ENCODE assay signal across 18 cellular contexts in genomic region chr11:122676638-122677037, GRCh38. TPM values are rescaled to one million over a fixed set of nuclear protein-coding genes. Genes with fewer than 3 reads are reported as not detected.
A peak's percentile ranks its signal among the peaks of the same experiment; 100 is the strongest.
DNase-seq lines count a peak whose midpoint lies in the region; ATAC-seq and TF ChIP-seq lines count a peak whose summit lies in the region.
"Had no signal": no experiment of that assay in that cellular context is flagged by ENCODE, and none has a peak within 500 bp of the region (broad histone marks: within the 10 kb centered on the region; RNA-seq: fewer than 3 reads in every experiment).

No MANE protein-coding gene starts in this region.

- H4K20me1 ChIP-seq in smooth muscle cell (ENCODE audit: low read depth), result peaks cover 24% of the 10 kb centered on the region

- peak; percentile 84 for ATAC-seq in RWPE2 (ENCODE audit: low read depth)
- ATAC-seq in HG02798 (IDR thresholded peaks at IDR 0.05; ENCODE audit: poor library complexity, unreplicated experiment), result no peak
- no peak for ATAC-seq in GM21367 (IDR thresholded peaks at IDR 0.05; ENCODE audit: unreplicated experiment)
- ATAC-seq: sciatic nerve, SK-N-SH treated with all-trans-retinoic acid at 6 μM for 48 hours had no signal

- POLR2A ChIA-PET in MCF 10A (lab: Yijun Ruan, JAX), result no interaction called here

- peaks cover 55% of the 10 kb centered on the region for H3K4me1 Mint-ChIP-seq in activated naive CD4-positive, alpha-beta T cell treated with anti-CD3 and anti-CD28 coated beads for 36 hours (ENCODE audit: low read depth)
- peaks cover 6% of the 10 kb centered on the region for H3K4me1 Mint-ChIP-seq in MCF 10A (ENCODE audit: insufficient read depth, unreplicated experiment)

- CTCF ChIA-PET in activated naive CD4-positive, alpha-beta T cell treated with anti-CD3 and anti-CD28 coated beads for 36 hours (lab: Charles Lee), result no interaction called here
- CTCF ChIA-PET in MCF 10A (lab: Yijun Ruan, JAX), result no interaction called here

- intact Hi-C loops in activated naive CD4-positive, alpha-beta T cell treated with anti-CD3 and anti-CD28 coated beads for 36 hours (cut with micrococcal nuclease), result loop anchor here (5.0 kb wide), 2 partner anchors 386 to 1214 kb away; partner anchors contain the start of gene HSPA8
- intact Hi-C loops in MCF 10A (cut with micrococcal nuclease), result no loop called here

- H3K9me3 Mint-ChIP-seq in activated naive CD4-positive, alpha-beta T cell treated with anti-CD3 and anti-CD28 coated beads for 36 hours, result no peaks in the 10 kb centered on the region
- H3K9me3 Mint-ChIP-seq in MCF 10A (ENCODE audit: unreplicated experiment), result no peaks in the 10 kb centered on the region

- peaks cover 7% of the 10 kb centered on the region for H3F3A ChIP-seq in smooth muscle cell (ENCODE audit: low read depth)

- H3K79me2 ChIP-seq in smooth muscle cell (ENCODE audit: low read depth), result peaks cover 30% of the 10 kb centered on the region

- H3K27me3 Mint-ChIP-seq in activated naive CD4-positive, alpha-beta T cell treated with anti-CD3 and anti-CD28 coated beads for 36 hours (ENCODE audit: low read depth), result no peaks in the 10 kb centered on the region
- H3K27me3 Mint-ChIP-seq in MCF 10A (ENCODE audit: insufficient read depth, unreplicated experiment), result no peaks in the 10 kb centered on the region

- H3K4me3 Mint-ChIP-seq in activated naive CD4-positive, alpha-beta T cell treated with anti-CD3 and anti-CD28 coated beads for 36 hours, result no peak overlapping the region
- no peak overlapping the region for H3K4me3 Mint-ChIP-seq in MCF 10A (ENCODE audit: unreplicated experiment)

- peak; percentile 60 for DNase-seq in activated naive CD4-positive, alpha-beta T cell treated with anti-CD3 and anti-CD28 coated beads for 36 hours
- DNase-seq in activated naive CD4-positive, alpha-beta T cell treated with Interleukin-2 at 50 U/mL for 16 hours, result no peak
- no peak for DNase-seq in RWPE2 (ENCODE audit: low spot score)
- DNase-seq in MCF 10A (ENCODE audit: unreplicated experiment), result peak; percentile 57
- no peak for DNase-seq in smooth muscle cell (lab: John Stamatoyannopoulos, UW; ENCODE audit: unreplicated experiment)
- no peak for DNase-seq in DMS 273 (lab: John Stamatoyannopoulos, UW; ENCODE audit: unreplicated experiment)
- DNase-seq: brain microvascular endothelial cell, DMS53, GOT3, Karpas-422, NCI-H1436 treated with DMSO at 0.1 percent for 48 hours, NCI-H446 treated with DMSO at 0.1 percent for 48 hours, WERI-Rb-1 had no signal

- TF ChIP-seq CTCF in RWPE2 (IDR thresholded peaks at IDR 0.05; ENCODE audit: poor library complexity, severe bottlenecking) (no peak), MCF 10A (IDR thresholded peaks at IDR 0.05; ENCODE audit: unreplicated experiment) (no peak), smooth muscle cell (IDR thresholded peaks at IDR 0.05; ENCODE audit: borderline replicate concordance, insufficient read depth, poor library complexity, severe bottlenecking) (no peak)

- BruUV-seq in MCF 10A (replicated peaks; lab: Mats Ljungman, UMichigan), result no TSS peak

- H3K27ac Mint-ChIP-seq in activated naive CD4-positive, alpha-beta T cell treated with anti-CD3 and anti-CD28 coated beads for 36 hours, result no peak overlapping the region
- H3K27ac Mint-ChIP-seq in MCF 10A (ENCODE audit: low read depth, unreplicated experiment), result no peak overlapping the region

- H3K27ac ChIP-seq in RWPE2 (ENCODE audit: poor library complexity, severe bottlenecking) (no peak overlapping the region), smooth muscle cell (ENCODE audit: low read depth) (peak overlapping the region; percentile 25)
- H3K27ac ChIP-seq: brain microvascular endothelial cell, WERI-Rb-1 had no signal

- peaks cover 15% of the 10 kb centered on the region for H3K4me1 ChIP-seq in RWPE2 (ENCODE audit: insufficient read depth, poor library complexity, severe bottlenecking)
- H3K4me1 ChIP-seq in smooth muscle cell (ENCODE audit: low read depth), result no peaks in the 10 kb centered on the region

- H2AFZ ChIP-seq in smooth muscle cell (ENCODE audit: low read depth), result no peak overlapping the region

- H3K9me3 ChIP-seq in RWPE2 (ENCODE audit: severe bottlenecking) (no peaks in the 10 kb centered on the region), smooth muscle cell (replicated peaks; ENCODE audit: low read depth) (no peaks in the 10 kb centered on the region)

- no peak overlapping the region for H3K4me2 ChIP-seq in smooth muscle cell

- H3K36me3 ChIP-seq in RWPE2 (ENCODE audit: low read depth), result no peaks in the 10 kb centered on the region
- H3K36me3 ChIP-seq in smooth muscle cell (ENCODE audit: low read depth), result no peaks in the 10 kb centered on the region
- H3K36me3 ChIP-seq: brain microvascular endothelial cell, WERI-Rb-1 had no signal

- H3K27me3 ChIP-seq in RWPE2 (ENCODE audit: insufficient read depth, poor library complexity, severe bottlenecking) (no peaks in the 10 kb centered on the region), smooth muscle cell (ENCODE audit: low read depth) (no peaks in the 10 kb centered on the region)
- H3K27me3 ChIP-seq: brain microvascular endothelial cell had no signal

- peaks cover 2% of the 10 kb centered on the region for H3K36me3 Mint-ChIP-seq in activated naive CD4-positive, alpha-beta T cell treated with anti-CD3 and anti-CD28 coated beads for 36 hours (ENCODE audit: low read depth)
- no peaks in the 10 kb centered on the region for H3K36me3 Mint-ChIP-seq in MCF 10A (ENCODE audit: insufficient read depth, unreplicated experiment)

- no peak overlapping the region for H3K9ac ChIP-seq in smooth muscle cell (ENCODE audit: low read depth)

- 75% methylated on average over 4 of the region's 4 CpGs for WGBS in smooth muscle cell (ENCODE audit: low lambda C conversion rate)

- H3K4me3 ChIP-seq in RWPE2 (ENCODE audit: severe bottlenecking) (no peak overlapping the region), smooth muscle cell (no peak overlapping the region)
- H3K4me3 ChIP-seq: lung had no signal

RNA-seq across cellular contexts. Expression of gene UBASH3B, which starts 21.1 kb away (rescaled TPM):
- 10 to 100 TPM; 17.9 to 21.1 TPM for total RNA-seq in activated naive CD4-positive, alpha-beta T cell treated with anti-CD3 and anti-CD28 coated beads for 36 hours
- total RNA-seq in MCF 10A (2022) (6.2 and 10.3 TPM in 2 replicates), smooth muscle cell (30.5 and 34.1 TPM in 2 replicates)
- polyA plus RNA-seq in smooth muscle cell, result 15.8 and 23.1 TPM in 2 replicates

Comparison
In these comparisons a context has a peak if more than half of its experiments do, and no peak if none do; other contexts are left out.
1. DNase-seq: peak in activated naive CD4-positive, alpha-beta T cell treated with anti-CD3 and anti-CD28 coated beads for 36 hours (single experiment) and MCF 10A (single experiment); none in activated naive CD4-positive, alpha-beta T cell treated with Interleukin-2 at 50 U/mL for 16 hours (single experiment), RWPE2 (single experiment), smooth muscle cell (single experiment) and DMS 273 (single experiment).